1 cellular context compared by ENCODE assay signal in genomic region chr2:66929632-66930385, GRCh38.
TF ChIP-seq lines count a peak whose summit lies in the region.

No MANE protein-coding gene starts in this region.

TF ChIP-seq in GM23338, 12 proteins besides CTCF, POLR2A, EP300 and RAD21 (continued from another document):
- TF ChIP-seq ZNF462 (CRISPR knock-in tag; IDR thresholded peaks at IDR 0.05) (no peak), ZNF331 (CRISPR knock-in tag; IDR thresholded peaks at IDR 0.05; ENCODE audit: low read depth) (no peak), NANOG (IDR thresholded peaks at IDR 0.05; ENCODE audit: borderline replicate concordance) (no peak), ETS1 (IDR thresholded peaks at IDR 0.05) (no peak)
